8 cellular contexts compared by ENCODE assay signal in the genomic region with DNA sequence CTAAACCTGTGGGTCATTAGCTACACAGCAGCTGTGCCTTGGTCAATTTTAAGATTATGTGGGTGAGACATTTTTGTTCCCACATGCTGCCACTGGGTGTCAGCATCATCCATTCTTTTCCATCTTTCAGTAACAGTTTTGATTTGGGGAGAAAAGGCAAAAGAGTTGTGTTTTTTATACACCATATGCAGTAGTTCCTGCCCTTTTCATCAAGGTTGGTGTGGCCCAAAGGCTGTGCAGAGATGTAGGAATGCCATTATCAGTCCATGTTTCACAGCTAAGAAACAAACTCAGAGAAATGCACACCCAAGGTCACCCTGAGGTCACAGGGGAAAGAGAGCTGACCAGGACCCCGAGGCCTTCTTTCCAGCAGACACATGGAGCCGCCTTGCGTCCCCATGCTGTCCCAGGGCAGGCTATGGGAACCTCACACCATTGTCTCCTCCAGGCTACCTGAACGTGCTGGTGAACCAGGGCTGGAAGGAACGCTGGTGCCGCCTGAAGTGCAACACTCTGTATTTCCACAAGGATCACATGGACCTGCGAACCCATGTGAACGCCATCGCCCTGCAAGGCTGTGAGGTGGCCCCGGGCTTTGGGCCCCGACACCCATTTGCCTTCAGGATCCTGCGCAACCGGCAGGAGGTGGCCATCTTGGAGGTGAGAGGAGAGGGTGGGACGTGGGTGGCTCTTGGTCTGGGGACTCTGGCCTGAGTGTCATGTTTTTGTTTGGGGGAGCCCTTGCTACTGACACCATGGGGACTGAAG. TPM values are rescaled to one million over a fixed set of nuclear protein-coding genes. Genes with fewer than 3 reads are reported as not detected.
A peak's percentile ranks its signal among the peaks of the same experiment; 100 is the strongest.
DNase-seq lines count a peak whose midpoint lies in the region; ATAC-seq, FAIRE-seq and TF ChIP-seq lines count a peak whose summit lies in the region.

No MANE protein-coding gene starts in this region.

- peak; percentile 33 for FAIRE-seq in HTR-8/SVneo (lab: Jason Lieb, UNC)
- no peak for FAIRE-seq in bronchial epithelial cell (lab: Jason Lieb, UNC)

- POLR2A ChIA-PET in CD8-positive, alpha-beta T cell (lab: Charles Lee) = interaction anchor here (1.2 kb wide), 1 partner anchor 28 kb away, joined by 3 read pairs; the partner anchor contains the start of gene GRPEL2

- no peaks in the 10 kb centered on the region for H3K4me1 ChIP-seq in CD8-positive, alpha-beta T cell (ENCODE audit: insufficient read depth, low read length)
- H3K4me1 ChIP-seq in RWPE2 (ENCODE audit: insufficient read depth, poor library complexity, severe bottlenecking) (peaks cover 11% of the 10 kb centered on the region), lower lobe of right lung (peaks cover 21% of the 10 kb centered on the region), vagina (peaks cover 13% of the 10 kb centered on the region)

- no peak for TF ChIP-seq POLR2A in vagina (IDR thresholded peaks at IDR 0.05)

- H3K4me1 Mint-ChIP-seq in CD8-positive, alpha-beta T cell (ENCODE audit: low read depth) = peaks cover 3% of the 10 kb centered on the region

- intact Hi-C loops in CD8-positive, alpha-beta T cell (cut with DNase I, micrococcal nuclease) = loop anchor here (1.0 kb wide), 3 partner anchors 54 to 247 kb away; no protein-coding TSS in a partner anchor
- intact Hi-C loops in lower lobe of right lung (cut with DNase I) = loop anchor here (10.0 kb wide), 1 partner anchor 47 kb away; no protein-coding TSS in a partner anchor
- intact Hi-C loops in vagina (cut with DNase I) = no loop called here

- no peak overlapping the region for H3K4me3 Mint-ChIP-seq in CD8-positive, alpha-beta T cell

- H3K27ac Mint-ChIP-seq in CD8-positive, alpha-beta T cell = no peak overlapping the region

- H3K9me3 Mint-ChIP-seq in CD8-positive, alpha-beta T cell = no peaks in the 10 kb centered on the region

- no peaks in the 10 kb centered on the region for H3K9me3 ChIP-seq in CD8-positive, alpha-beta T cell (ENCODE audit: low read length)
- H3K9me3 ChIP-seq in RWPE2 (ENCODE audit: severe bottlenecking) (no peaks in the 10 kb centered on the region), lower lobe of right lung (no peaks in the 10 kb centered on the region), vagina (no peaks in the 10 kb centered on the region)

- DNase-seq in CD8-positive, alpha-beta T cell = peak in 5 of 7 experiments; percentile 14 to 60 (median 34)
- peak; percentile 79 for DNase-seq in HTR-8/SVneo (ENCODE audit: insufficient read length, low spot score)
- DNase-seq in RWPE2 (ENCODE audit: low spot score) = no peak
- peak; percentile 40 for DNase-seq in bronchial epithelial cell (ENCODE audit: low read depth)
- DNase-seq in lower lobe of right lung = no peak
- DNase-seq in vagina (ENCODE audit: extremely low spot score in 2 of 2) = no peak

- no peaks in the 10 kb centered on the region for H3K27me3 Mint-ChIP-seq in CD8-positive, alpha-beta T cell (ENCODE audit: low read depth)

- H3K27ac ChIP-seq in CD8-positive, alpha-beta T cell (ENCODE audit: low read depth, low read length) = no peak overlapping the region
- H3K27ac ChIP-seq in RWPE2 (ENCODE audit: poor library complexity, severe bottlenecking) (no peak overlapping the region), lower lobe of right lung (no peak overlapping the region), vagina (no peak overlapping the region)

- CTCF ChIA-PET in CD8-positive, alpha-beta T cell (lab: Charles Lee) = interaction anchor here (0.6 to 23.2 kb wide), 29 partner anchors 8 to 245 kb away, joined by 3 to 541 read pairs (median 6); partner anchors contain the start of genes GRPEL2 and PCYOX1L

- no peak overlapping the region for H3K4me3 ChIP-seq in CD8-positive, alpha-beta T cell (ENCODE audit: low read depth, low read length)
- H3K4me3 ChIP-seq in RWPE2 (ENCODE audit: severe bottlenecking) = no peak overlapping the region
- H3K4me3 ChIP-seq in bronchial epithelial cell (ENCODE audit: low read depth, low read length) = no peak overlapping the region
- no peak overlapping the region for H3K4me3 ChIP-seq in lower lobe of right lung
- no peak overlapping the region for H3K4me3 ChIP-seq in vagina

- no peaks in the 10 kb centered on the region for H3K27me3 ChIP-seq in CD8-positive, alpha-beta T cell (ENCODE audit: insufficient read depth, low read length)
- H3K27me3 ChIP-seq in RWPE2 (ENCODE audit: insufficient read depth, poor library complexity, severe bottlenecking) (no peaks in the 10 kb centered on the region), bronchial epithelial cell (ENCODE audit: control insufficient read depth, insufficient read depth, low read length) (no peaks in the 10 kb centered on the region), lower lobe of right lung (ENCODE audit: low read depth) (no peaks in the 10 kb centered on the region), vagina (no peaks in the 10 kb centered on the region)

- H3K36me3 ChIP-seq in CD8-positive, alpha-beta T cell (ENCODE audit: insufficient read depth, low read length) = no peaks in the 10 kb centered on the region
- H3K36me3 ChIP-seq in RWPE2 (ENCODE audit: low read depth) = peaks cover 16% of the 10 kb centered on the region
- H3K36me3 ChIP-seq in bronchial epithelial cell (ENCODE audit: control insufficient read depth, insufficient read depth, low read length) = no peaks in the 10 kb centered on the region
- peaks cover 3% of the 10 kb centered on the region for H3K36me3 ChIP-seq in lower lobe of right lung
- H3K36me3 ChIP-seq in vagina = no peaks in the 10 kb centered on the region

- peak; percentile 90 for TF ChIP-seq CTCF in CD8-positive, alpha-beta T cell (IDR thresholded peaks at IDR 0.05)
- peak; percentile 91 for TF ChIP-seq CTCF in RWPE2 (IDR thresholded peaks at IDR 0.05; ENCODE audit: poor library complexity, severe bottlenecking)
- TF ChIP-seq CTCF in bronchial epithelial cell (IDR thresholded peaks at IDR 0.05; ENCODE audit: insufficient read depth, low read length, severe bottlenecking) = peak; percentile 60
- peak; percentile 72 for TF ChIP-seq CTCF in lower lobe of right lung (IDR thresholded peaks at IDR 0.05)
- TF ChIP-seq CTCF in vagina (IDR thresholded peaks at IDR 0.05) = peak; percentile 45 to 61 (median 54)

- no peaks in the 10 kb centered on the region for H3K36me3 Mint-ChIP-seq in CD8-positive, alpha-beta T cell

- peak; percentile 69 for ATAC-seq in CD8-positive, alpha-beta T cell
- peak; percentile 62 for ATAC-seq in GM18858 (IDR thresholded peaks at IDR 0.05; ENCODE audit: unreplicated experiment)
- ATAC-seq in RWPE2 (ENCODE audit: low read depth) = peak; percentile 38; the same call in 1 of the 3 replicates
- no peak for ATAC-seq in lower lobe of right lung
- no peak for ATAC-seq in GM21367 (IDR thresholded peaks at IDR 0.05; ENCODE audit: unreplicated experiment)

RNA-seq across cellular contexts. Expression of gene GRPEL2, which starts 27.8 kb away (rescaled TPM):
- total RNA-seq in CD8-positive, alpha-beta T cell = 1 to 10 TPM; 9.1 to 9.7 TPM
- total RNA-seq in bronchial epithelial cell = 35.2 and 43.7 TPM in 2 replicates
- total RNA-seq in lower lobe of right lung = 15.1 TPM
- 16.9 TPM for total RNA-seq in vagina

RNA-seq across cellular contexts. Expression of gene PCYOX1L, which starts 40.4 kb away (rescaled TPM):
- total RNA-seq in CD8-positive, alpha-beta T cell = 10 to 100 TPM; 18.9 to 21.9 TPM
- 4.2 and 8.4 TPM in 2 replicates for total RNA-seq in bronchial epithelial cell
- total RNA-seq in lower lobe of right lung = 5.9 TPM
- 6.4 TPM for total RNA-seq in vagina

RNA-seq across cellular contexts. Expression of gene AFAP1L1, which starts 45.8 kb away (rescaled TPM):
- total RNA-seq in CD8-positive, alpha-beta T cell = under 1 TPM; 0.11 to 0.19 TPM
- total RNA-seq in bronchial epithelial cell (17.4 and 21.9 TPM in 2 replicates), lower lobe of right lung (26.6 TPM), vagina (14.7 TPM)

Comparison
In these comparisons a context has a peak if more than half of its experiments do, and no peak if none do; other contexts are left out.
1. ATAC-seq: peak in CD8-positive, alpha-beta T cell (single experiment), GM18858 (single experiment) and RWPE2 (single experiment); none in lower lobe of right lung (0 of 2) and GM21367 (single experiment).
2. DNase-seq: peak in CD8-positive, alpha-beta T cell (5 of 7), HTR-8/SVneo (single experiment) and bronchial epithelial cell (single experiment); none in RWPE2 (single experiment), lower lobe of right lung (single experiment) and vagina (0 of 2).
3. RNA of gene AFAP1L1, which starts 45.8 kb away (total RNA-seq): 26.6 TPM in lower lobe of right lung (single experiment), 17.4 to 21.9 TPM in bronchial epithelial cell and 14.7 TPM in vagina (single experiment); 0.11 to 0.19 TPM in CD8-positive, alpha-beta T cell; every median in the first group is over 10 times any median in the second.
4. Peak in every context shown above with its lines, with median percentiles within 50 percentile points of each other: CTCF ChIP-seq.